19 cellular contexts compared by ENCODE assay signal in genomic region chr9:93303258-93303771, GRCh38.
A peak's percentile ranks its signal among the peaks of the same experiment; 100 is the strongest.
DNase-seq lines count a peak whose midpoint lies in the region; ATAC-seq, FAIRE-seq and TF ChIP-seq lines count a peak whose summit lies in the region.
"Had no signal": no experiment of that assay in that cellular context is flagged by ENCODE, and none has a peak within 500 bp of the region (broad histone marks: within the 10 kb centered on the region; RNA-seq: fewer than 3 reads in every experiment).

No MANE protein-coding gene starts in this region.

- H3K4me3 ChIP-seq in OCI-LY1 (ENCODE audit: low read depth, low read length, poor library complexity, severe bottlenecking) (no peak overlapping the region), kidney (ENCODE audit: low read length in 2 of 2) (no peak overlapping the region), upper lobe of right lung (no peak overlapping the region)
- H3K4me3 ChIP-seq: ascending aorta; BLaER1 treated with 17β-estradiol and CSF1 and Interleukin-3, amounts not matched to agents 10 nM and 100 nM; hepatocyte; mucosa of descending colon; SJSA1; tibial nerve had no signal

- H3K9me3 ChIP-seq in OCI-LY1 (ENCODE audit: low read length) (no peaks in the 10 kb centered on the region), kidney (ENCODE audit: control insufficient read depth in 1 of 2, low read length in 2 of 2) (no peaks in the 10 kb centered on the region), upper lobe of right lung (no peaks in the 10 kb centered on the region)
- H3K9me3 ChIP-seq: ascending aorta; BLaER1 treated with 17β-estradiol and CSF1 and Interleukin-3, amounts not matched to agents 10 nM and 100 nM; mucosa of descending colon; SJSA1; tibial nerve had no signal

- peak; percentile 40 for DNase-seq in activated CD8-positive, alpha-beta memory T cell treated with anti-CD3 and anti-CD28 coated beads for 24 hours
- DNase-seq in activated CD8-positive, alpha-beta memory T cell treated with anti-CD3 and anti-CD28 coated beads, Interleukin-2, amount 50 U/mL, for 4 hours, result no peak
- DNase-seq in kidney, result peak; percentile 56
- DNase-seq in upper lobe of right lung, result peak; percentile 40
- DNase-seq in foreskin keratinocyte, result no peak
- DNase-seq in AG08396 (ENCODE audit: low spot score), result no peak
- DNase-seq in NK-92 (lab: John Stamatoyannopoulos, UW; ENCODE audit: unreplicated experiment), result no peak
- DNase-seq: NCI-H2081 treated with DMSO at 0.1 percent for 48 hours, NCI-H446 treated with DMSO at 0.1 percent for 48 hours had no signal

- H3K79me2 ChIP-seq in OCI-LY1 (ENCODE audit: insufficient read depth, low read length), result no peaks in the 10 kb centered on the region
- H3K79me2 ChIP-seq: hepatocyte had no signal

- H4K20me1 ChIP-seq in OCI-LY1 (ENCODE audit: insufficient read depth, low read length), result no peaks in the 10 kb centered on the region

- H3K27ac ChIP-seq in OCI-LY1 (ENCODE audit: low read depth, low read length, poor library complexity, severe bottlenecking) (peak overlapping the region; percentile 91), kidney (ENCODE audit: low read depth in 2 of 2, low read length in 2 of 2) (no peak overlapping the region), upper lobe of right lung (no peak overlapping the region), foreskin keratinocyte (no peak overlapping the region)
- H3K27ac ChIP-seq: ascending aorta; BLaER1 treated with 17β-estradiol and CSF1 and Interleukin-3, amounts not matched to agents 10 nM and 100 nM; hepatocyte; HL-60; SJSA1; VCaP had no signal

- no peak for FAIRE-seq in kidney (lab: Jason Lieb, UNC)
- FAIRE-seq: H54 had no signal

- no peak overlapping the region for H2AFZ ChIP-seq in OCI-LY1 (ENCODE audit: low read length)
- H2AFZ ChIP-seq: hepatocyte had no signal

- H3K36me3 ChIP-seq in OCI-LY1 (ENCODE audit: insufficient read depth, low read length) (peaks cover 23% of the 10 kb centered on the region; the same call in 1 of the 2 replicates), kidney (ENCODE audit: control insufficient read depth in 1 of 2, insufficient read depth in 2 of 2, low read length in 2 of 2) (no peaks in the 10 kb centered on the region), upper lobe of right lung (no peaks in the 10 kb centered on the region)
- H3K36me3 ChIP-seq: ascending aorta; BLaER1 treated with 17β-estradiol and CSF1 and Interleukin-3, amounts not matched to agents 10 nM and 100 nM; SJSA1; tibial nerve had no signal

- ATAC-seq in upper lobe of right lung, result no peak
- no peak for ATAC-seq in foreskin keratinocyte

- no peaks in the 10 kb centered on the region for H3F3A ChIP-seq in OCI-LY1 (ENCODE audit: insufficient read depth, low read length)

- no peaks in the 10 kb centered on the region for H3K9me2 ChIP-seq in OCI-LY1 (ENCODE audit: low read depth, low read length)

- H3K27me3 ChIP-seq in OCI-LY1 (ENCODE audit: insufficient read depth, low read length) (no peaks in the 10 kb centered on the region), upper lobe of right lung (no peaks in the 10 kb centered on the region), foreskin keratinocyte (no peaks in the 10 kb centered on the region)
- H3K27me3 ChIP-seq: ascending aorta; BLaER1 treated with 17β-estradiol and CSF1 and Interleukin-3, amounts not matched to agents 10 nM and 100 nM; hepatocyte; SJSA1; tibial nerve had no signal

- intact Hi-C loops in kidney (cut with DNase I) (loop anchor here (10.0 kb wide), 1 partner anchor 129 kb away; no protein-coding TSS in a partner anchor), upper lobe of right lung (cut with DNase I) (loop anchor here (10.0 kb wide), 1 partner anchor 149 kb away; no protein-coding TSS in a partner anchor)

- TF ChIP-seq CTCF in OCI-LY1 (IDR thresholded peaks at IDR 0.05; ENCODE audit: low read length), result no peak
- TF ChIP-seq CTCF in kidney (IDR thresholded peaks at IDR 0.05; ENCODE audit: borderline replicate concordance, extremely low read depth, insufficient read depth), result no peak
- no peak for TF ChIP-seq CTCF in upper lobe of right lung (IDR thresholded peaks at IDR 0.05)
- TF ChIP-seq CTCF in foreskin keratinocyte (conservative IDR thresholded peaks at IDR 0.05), result no peak

- H3K9ac ChIP-seq in OCI-LY1 (ENCODE audit: low read length), result peak overlapping the region; percentile 44; the same call in 1 of the 2 replicates
- H3K9ac ChIP-seq in kidney (ENCODE audit: low read length in 2 of 2), result no peak overlapping the region

- peaks cover 71% of the 10 kb centered on the region for H3K4me1 ChIP-seq in OCI-LY1 (ENCODE audit: insufficient read depth, low read length, severe bottlenecking)
- no peaks in the 10 kb centered on the region for H3K4me1 ChIP-seq in kidney (ENCODE audit: control insufficient read depth in 1 of 2, insufficient read depth in 1 of 2, low read depth in 1 of 2, low read length in 2 of 2)
- no peaks in the 10 kb centered on the region for H3K4me1 ChIP-seq in upper lobe of right lung
- no peaks in the 10 kb centered on the region for H3K4me1 ChIP-seq in foreskin keratinocyte
- H3K4me1 ChIP-seq: SJSA1 had no signal

- H3K4me2 ChIP-seq in OCI-LY1 (ENCODE audit: low read length), result no peak overlapping the region
- H3K4me2 ChIP-seq: hepatocyte had no signal

Comparison
In these comparisons a context has a peak if more than half of its experiments do, and no peak if none do; other contexts are left out.
1. DNase-seq: peak in activated CD8-positive, alpha-beta memory T cell treated with anti-CD3 and anti-CD28 coated beads for 24 hours (single experiment), kidney (single experiment) and upper lobe of right lung (single experiment); none in activated CD8-positive, alpha-beta memory T cell treated with anti-CD3 and anti-CD28 coated beads, Interleukin-2, amount 50 U/mL, for 4 hours (single experiment), foreskin keratinocyte (0 of 2), AG08396 (single experiment) and NK-92 (single experiment).